8 cellular contexts compared by ENCODE assay signal in genomic region chr11:105673089-105673488, GRCh38.
DNase-seq lines count a peak whose midpoint lies in the region; ATAC-seq and FAIRE-seq lines count a peak whose summit lies in the region.

No MANE protein-coding gene starts in this region.

- DNase-seq in AG20443 (ENCODE audit: low spot score), result peak; percentile 12
- DNase-seq in HTR-8/SVneo (ENCODE audit: insufficient read length, low spot score), result peak; percentile 10
- DNase-seq in activated CD4-positive, alpha-beta T cell treated with anti-CD3 and anti-CD28 coated beads, Interleukin-2, amount 50 U/mL, for 48 hours, result peak; percentile 13 to 18
- DNase-seq in iPS DF 19.7 (ENCODE audit: low read depth, low spot score), result peak; percentile 23
- no peak for DNase-seq in SHP77 treated with DMSO at 0.1 percent for 48 hours (lab: John Stamatoyannopoulos, UW)
- DNase-seq in GM19240 (ENCODE audit: insufficient read length, low spot score), result no peak

- ATAC-seq in GM19452 (IDR thresholded peaks at IDR 0.05; ENCODE audit: unreplicated experiment) (no peak), GM21367 (IDR thresholded peaks at IDR 0.05; ENCODE audit: unreplicated experiment) (no peak)

- FAIRE-seq in HTR-8/SVneo (lab: Jason Lieb, UNC), result no peak

Comparison
In these comparisons a context has a peak if more than half of its experiments do, and no peak if none do; other contexts are left out.
1. DNase-seq: peak in AG20443 (single experiment), HTR-8/SVneo (single experiment), activated CD4-positive, alpha-beta T cell treated with anti-CD3 and anti-CD28 coated beads, Interleukin-2, amount 50 U/mL, for 48 hours (2 of 2) and iPS DF 19.7 (single experiment); none in SHP77 treated with DMSO at 0.1 percent for 48 hours (single experiment) and GM19240 (single experiment).